In the genomic region with DNA sequence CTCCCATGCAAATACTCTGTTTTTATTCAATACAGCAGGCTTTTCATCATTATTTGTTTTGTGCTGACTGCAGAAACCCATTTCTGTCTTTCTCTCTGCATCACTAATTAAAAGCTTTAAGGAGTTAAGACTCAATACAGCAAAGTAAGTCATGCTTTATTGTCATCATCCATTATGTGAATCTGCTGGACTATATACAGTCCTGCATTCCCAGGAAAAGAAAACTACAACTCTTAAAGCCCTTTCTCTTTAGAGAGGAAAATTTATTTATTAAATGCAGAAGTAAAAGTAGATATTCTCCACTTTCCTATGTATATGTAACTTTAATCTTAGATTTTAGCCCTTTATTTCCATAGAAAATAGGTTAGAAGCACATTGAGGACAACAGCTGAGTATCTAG, we compare ENCODE assay signal across 24 cellular contexts.
"Had no signal": no experiment of that assay in that cellular context is flagged by ENCODE, and none has a peak within 500 bp of the region (broad histone marks: within the 10 kb centered on the region; RNA-seq: fewer than 3 reads in every experiment).

No MANE protein-coding gene starts in this region.

- H3K4me3 ChIP-seq: breast epithelium had no signal

- H3K27me3 ChIP-seq: breast epithelium had no signal

- ATAC-seq: activated CD4-positive, alpha-beta T cell treated with anti-CD3 and anti-CD28 coated beads for 36 hours; activated T-cell treated with anti-CD3 and anti-CD28 coated beads, Interleukin-2, amount 50 U/mL, for 72 hours; T-cell had no signal

- H3K36me3 ChIP-seq: breast epithelium had no signal

- H3K4me1 ChIP-seq: breast epithelium had no signal

- H3K9me3 ChIP-seq: breast epithelium had no signal

- DNase-seq: activated CD4-positive, alpha-beta memory T cell treated with anti-CD3 and anti-CD28 coated beads, Interleukin-2, amount 10 ng/mL, durations not matched to agents 7 days and 5 days; activated CD4-positive, alpha-beta T cell treated with anti-CD3 and anti-CD28 coated beads for 36 hours; activated CD4-positive, alpha-beta T cell treated with anti-CD3 and anti-CD28 coated beads, Interleukin-2, amount 50 U/mL, for 1 hour; activated gamma-delta T cell treated with Interleukin-2 at 50 U/mL for 16 hours; activated naive CD4-positive, alpha-beta T cell treated with anti-CD3 and anti-CD28 coated beads, Interleukin-2, amount 10 ng/mL, durations not matched to agents 7 days and 5 days; activated naive CD8-positive, alpha-beta T cell treated with anti-CD3 and anti-CD28 coated beads for 36 hours; activated T-cell treated with anti-CD3 and anti-CD28 coated beads for 4 hours; activated T-cell treated with anti-CD3 and anti-CD28 coated beads, Interleukin-2, amount 50 U/mL, for 72 hours; anterior cingulate cortex; caudate nucleus; Karpas-422; MM.1S; NCI-H1105 treated with DMSO at 0.1 percent for 48 hours; NCI-H1436 treated with DMSO at 0.1 percent for 48 hours; NCI-H187; NCI-H2081; NCI-H510A treated with DMSO at 0.1 percent for 48 hours; NCI-H69; SHP77 treated with DMSO at 0.1 percent for 48 hours; T-cell; T-helper 2 cell; T1000 had no signal

- H3K27ac ChIP-seq: breast epithelium, VCaP had no signal
